ENCODE assay signal across 10 cellular contexts in the genomic region with DNA sequence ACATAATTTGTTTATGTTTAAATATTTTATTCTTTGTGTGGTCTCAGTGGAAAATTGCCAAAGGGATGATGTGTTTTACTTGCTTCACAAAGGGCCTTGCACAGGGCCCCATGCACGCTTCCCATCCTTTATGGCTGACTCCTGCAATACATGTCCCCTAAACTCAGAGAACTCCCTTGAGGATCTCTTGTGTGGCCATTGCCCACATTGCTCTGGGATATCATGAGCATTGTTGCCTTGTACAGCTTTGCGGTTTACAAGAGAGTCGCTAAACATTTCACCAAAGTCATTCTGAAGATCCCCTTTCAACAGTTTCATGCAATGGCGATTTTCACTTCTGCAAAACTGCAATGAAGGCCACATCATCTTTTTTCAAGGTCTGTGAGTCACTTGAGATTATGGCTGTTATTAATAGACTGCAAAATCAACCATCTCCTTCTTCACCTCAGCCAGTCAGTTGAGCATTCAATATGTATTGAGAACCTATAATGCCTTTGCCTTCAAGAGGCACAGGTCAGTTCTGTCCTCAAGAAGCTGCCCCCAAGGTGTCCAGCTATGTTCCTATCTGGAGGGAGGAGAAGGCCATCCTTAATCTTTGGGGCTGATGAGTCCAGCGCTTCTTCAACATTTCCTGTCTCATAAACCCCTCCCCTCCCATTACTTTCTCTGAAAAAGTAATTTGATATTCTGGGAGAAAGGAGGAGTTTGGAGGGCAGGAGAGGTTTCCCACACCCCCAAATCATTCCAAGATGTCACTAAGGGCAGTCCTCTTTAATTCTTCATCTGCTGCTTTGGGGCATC.
DNase-seq lines count a peak whose midpoint lies in the region; ATAC-seq and TF ChIP-seq lines count a peak whose summit lies in the region.
"Had no signal": no experiment of that assay in that cellular context is flagged by ENCODE, and none has a peak within 500 bp of the region (broad histone marks: within the 10 kb centered on the region; RNA-seq: fewer than 3 reads in every experiment).

No MANE protein-coding gene starts in this region.

- no peaks in the 10 kb centered on the region for H3K4me1 ChIP-seq in testis
- no peaks in the 10 kb centered on the region for H3K4me1 ChIP-seq in aorta (ENCODE audit: control insufficient read depth in 1 of 2, insufficient read depth in 2 of 2, low read length in 2 of 2)

- H3K4me1 Mint-ChIP-seq in naive B cell (peaks cover 13 to 30% (median 22%) of the 10 kb centered on the region in 3 donors), WTC11 (no peaks in the 10 kb centered on the region), progenitor cell of endocrine pancreas (ENCODE audit: low read depth) (no peaks in the 10 kb centered on the region)

- TF ChIP-seq CTCF in testis (IDR thresholded peaks at IDR 0.05) (no peak), WTC11 (IDR thresholded peaks at IDR 0.05) (no peak), progenitor cell of endocrine pancreas (IDR thresholded peaks at IDR 0.05; ENCODE audit: unreplicated experiment) (no peak)

- peak overlapping the region in 1 of 8 donors; percentile 63 for H3K4me3 Mint-ChIP-seq in naive B cell
- no peak overlapping the region for H3K4me3 Mint-ChIP-seq in WTC11
- H3K4me3 Mint-ChIP-seq in progenitor cell of endocrine pancreas (ENCODE audit: low read depth) = no peak overlapping the region

- H3K9me3 Mint-ChIP-seq in naive B cell = peaks cover 0 to 12% (median 5%) of the 10 kb centered on the region in 7 donors
- H3K9me3 Mint-ChIP-seq in WTC11 = peaks cover 20% of the 10 kb centered on the region
- peaks cover 9% of the 10 kb centered on the region for H3K9me3 Mint-ChIP-seq in progenitor cell of endocrine pancreas (ENCODE audit: low read depth)

- peak overlapping the region in 4 of 6 donors; percentile 8 to 89 (median 39) for H3K27ac Mint-ChIP-seq in naive B cell
- no peak overlapping the region for H3K27ac Mint-ChIP-seq in WTC11
- no peak overlapping the region for H3K27ac Mint-ChIP-seq in progenitor cell of endocrine pancreas

- POLR2A ChIA-PET in WTC11 (lab: Charles Lee) = no interaction called here

- ATAC-seq in GM18873 (IDR thresholded peaks at IDR 0.05; ENCODE audit: low FRiP score, unreplicated experiment) (peak; percentile 98), HG02588 (IDR thresholded peaks at IDR 0.05; ENCODE audit: unreplicated experiment) (peak; percentile 97), HG03575 (IDR thresholded peaks at IDR 0.05; ENCODE audit: extremely low read depth, insufficient number of reproducible peaks, low FRiP score, unreplicated experiment) (peak; percentile 97), naive B cell (ENCODE audit: low read depth in 2 of 2) (peak; percentile 96), WTC11 (no peak), aorta (ENCODE audit: low FRiP score) (no peak)

- CTCF ChIA-PET in WTC11 (lab: Charles Lee) = interaction anchor here (1.7 kb wide), 2 partner anchors 10 kb away, joined by 6 read pairs; no protein-coding TSS in a partner anchor

- TF ChIP-seq POLR2A in testis (IDR thresholded peaks at IDR 0.05) = no peak

- WGBS in testis, 2 donors = 71 to 88% methylated on average over 5 of the region's 5 CpGs
- WGBS in aorta, 2 donors = 89 to 91% methylated on average over 5 of the region's 5 CpGs

- H3K27me3 Mint-ChIP-seq in naive B cell = peaks cover 0 to 1% (median 0%) of the 10 kb centered on the region in 3 donors
- H3K27me3 Mint-ChIP-seq in WTC11 (ENCODE audit: low read depth) = peaks cover 3% of the 10 kb centered on the region; the same call in 1 of the 2 replicates
- no peaks in the 10 kb centered on the region for H3K27me3 Mint-ChIP-seq in progenitor cell of endocrine pancreas

- H3K27ac ChIP-seq in testis (no peak overlapping the region), aorta (ENCODE audit: low read depth in 1 of 2, low read length in 2 of 2) (no peak overlapping the region)

- DNase-seq in naive B cell (peak; percentile 68), testis (no peak), WTC11 (ENCODE audit: low spot score) (no peak), aorta (no peak), progenitor cell of endocrine pancreas (ENCODE audit: low spot score, unreplicated experiment) (no peak)
- DNase-seq: dermis blood vessel endothelial cell, NCI-H446 had no signal

- H3K36me3 ChIP-seq in testis (ENCODE audit: low read depth, missing control alignments) (no peaks in the 10 kb centered on the region), aorta (ENCODE audit: control insufficient read depth in 1 of 2, insufficient read depth in 2 of 2, low read length in 1 of 2) (no peaks in the 10 kb centered on the region)

- H3K4me3 ChIP-seq in testis (no peak overlapping the region), aorta (ENCODE audit: low read length in 2 of 2) (no peak overlapping the region)

- intact Hi-C loops in testis (cut with DNase I; ENCODE audit: low total_unique reads) (no loop called here), aorta (cut with DNase I) (no loop called here)

- H3K27me3 ChIP-seq in testis = no peaks in the 10 kb centered on the region
- H3K27me3 ChIP-seq in aorta (ENCODE audit: control insufficient read depth in 1 of 2, insufficient read depth in 2 of 2, low read length in 1 of 2) = no peaks in the 10 kb centered on the region

- H3K36me3 Mint-ChIP-seq in naive B cell (no peaks in the 10 kb centered on the region), WTC11 (no peaks in the 10 kb centered on the region), progenitor cell of endocrine pancreas (ENCODE audit: insufficient read depth) (peaks cover 2% of the 10 kb centered on the region)

- H3K9me3 ChIP-seq in testis = no peaks in the 10 kb centered on the region
- H3K9me3 ChIP-seq in aorta (ENCODE audit: control insufficient read depth, low read length) = no peaks in the 10 kb centered on the region

TF ChIP-seq in WTC11, 78 proteins besides CTCF, POLR2A, EP300 and RAD21 (continues in another document):
- no peak for TF ChIP-seq OVOL2 (CRISPR knock-in tag; IDR thresholded peaks at IDR 0.05; ENCODE audit: borderline replicate concordance)
- TF ChIP-seq, protein P1, sequence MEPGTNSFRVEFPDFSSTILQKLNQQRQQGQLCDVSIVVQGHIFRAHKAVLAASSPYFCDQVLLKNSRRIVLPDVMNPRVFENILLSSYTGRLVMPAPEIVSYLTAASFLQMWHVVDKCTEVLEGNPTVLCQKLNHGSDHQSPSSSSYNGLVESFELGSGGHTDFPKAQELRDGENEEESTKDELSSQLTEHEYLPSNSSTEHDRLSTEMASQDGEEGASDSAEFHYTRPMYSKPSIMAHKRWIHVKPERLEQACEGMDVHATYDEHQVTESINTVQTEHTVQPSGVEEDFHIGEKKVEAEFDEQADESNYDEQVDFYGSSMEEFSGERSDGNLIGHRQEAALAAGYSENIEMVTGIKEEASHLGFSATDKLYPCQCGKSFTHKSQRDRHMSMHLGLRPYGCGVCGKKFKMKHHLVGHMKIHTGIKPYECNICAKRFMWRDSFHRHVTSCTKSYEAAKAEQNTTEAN (CRISPR knock-in tag; IDR thresholded peaks at IDR 0.05) = no peak
- no peak for TF ChIP-seq ESRRA (CRISPR knock-in tag; IDR thresholded peaks at IDR 0.05; ENCODE audit: borderline replicate concordance)
- TF ChIP-seq NFYB (CRISPR knock-in tag; conservative IDR thresholded peaks at IDR 0.05; ENCODE audit: low read depth) = no peak
- TF ChIP-seq ELF4 (CRISPR knock-in tag; IDR thresholded peaks at IDR 0.05; ENCODE audit: low read depth) = no peak
- TF ChIP-seq, protein P2, sequence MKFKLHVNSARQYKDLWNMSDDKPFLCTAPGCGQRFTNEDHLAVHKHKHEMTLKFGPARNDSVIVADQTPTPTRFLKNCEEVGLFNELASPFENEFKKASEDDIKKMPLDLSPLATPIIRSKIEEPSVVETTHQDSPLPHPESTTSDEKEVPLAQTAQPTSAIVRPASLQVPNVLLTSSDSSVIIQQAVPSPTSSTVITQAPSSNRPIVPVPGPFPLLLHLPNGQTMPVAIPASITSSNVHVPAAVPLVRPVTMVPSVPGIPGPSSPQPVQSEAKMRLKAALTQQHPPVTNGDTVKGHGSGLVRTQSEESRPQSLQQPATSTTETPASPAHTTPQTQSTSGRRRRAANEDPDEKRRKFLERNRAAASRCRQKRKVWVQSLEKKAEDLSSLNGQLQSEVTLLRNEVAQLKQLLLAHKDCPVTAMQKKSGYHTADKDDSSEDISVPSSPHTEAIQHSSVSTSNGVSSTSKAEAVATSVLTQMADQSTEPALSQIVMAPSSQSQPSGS (CRISPR knock-in tag; IDR thresholded peaks at IDR 0.05; ENCODE audit: borderline replicate concordance, low read depth) = no peak
- TF ChIP-seq, protein P3, sequence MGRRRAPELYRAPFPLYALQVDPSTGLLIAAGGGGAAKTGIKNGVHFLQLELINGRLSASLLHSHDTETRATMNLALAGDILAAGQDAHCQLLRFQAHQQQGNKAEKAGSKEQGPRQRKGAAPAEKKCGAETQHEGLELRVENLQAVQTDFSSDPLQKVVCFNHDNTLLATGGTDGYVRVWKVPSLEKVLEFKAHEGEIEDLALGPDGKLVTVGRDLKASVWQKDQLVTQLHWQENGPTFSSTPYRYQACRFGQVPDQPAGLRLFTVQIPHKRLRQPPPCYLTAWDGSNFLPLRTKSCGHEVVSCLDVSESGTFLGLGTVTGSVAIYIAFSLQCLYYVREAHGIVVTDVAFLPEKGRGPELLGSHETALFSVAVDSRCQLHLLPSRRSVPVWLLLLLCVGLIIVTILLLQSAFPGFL (CRISPR knock-in tag; IDR thresholded peaks at IDR 0.05; ENCODE audit: borderline replicate concordance) = no peak
- no peak for TF ChIP-seq NFE2L1 (CRISPR knock-in tag; IDR thresholded peaks at IDR 0.05)
- TF ChIP-seq, protein P4, sequence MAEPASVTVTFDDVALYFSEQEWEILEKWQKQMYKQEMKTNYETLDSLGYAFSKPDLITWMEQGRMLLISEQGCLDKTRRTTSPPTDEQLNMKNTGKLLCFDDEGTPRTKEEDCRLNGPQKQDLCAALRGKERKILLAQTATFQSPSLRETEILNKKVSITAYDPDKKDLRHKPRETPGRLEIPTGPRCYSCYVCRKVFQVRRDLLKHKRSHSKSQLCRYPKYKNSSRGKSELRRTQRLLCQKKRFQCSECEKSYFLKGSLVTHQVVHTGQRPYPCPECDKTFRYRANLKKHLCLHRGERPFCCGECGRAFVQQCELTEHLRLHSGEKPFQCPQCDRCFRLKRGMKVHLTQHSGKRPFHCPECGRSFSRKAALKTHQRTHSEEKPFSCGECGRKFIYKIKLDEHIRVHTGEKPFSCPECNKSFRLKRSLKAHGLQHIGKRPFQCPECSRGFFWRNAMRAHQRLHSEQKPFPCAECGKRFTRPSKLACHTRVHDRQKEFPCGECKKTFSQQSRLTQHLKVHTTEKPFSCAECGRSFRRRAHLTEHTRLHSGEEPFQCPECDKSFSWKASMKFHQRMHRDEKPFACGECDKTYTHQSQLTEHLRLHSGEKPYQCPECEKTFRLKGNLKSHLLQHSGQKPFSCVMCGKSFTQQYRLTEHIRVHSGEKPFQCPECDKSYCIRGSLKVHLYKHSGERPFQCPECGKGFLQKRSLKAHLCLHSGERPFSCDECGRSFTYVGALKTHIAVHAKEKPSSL (CRISPR knock-in tag; conservative IDR thresholded peaks at IDR 0.05) = no peak
- no peak for TF ChIP-seq ZNF138 (CRISPR knock-in tag; conservative IDR thresholded peaks at IDR 0.05)

Comparison
In these comparisons a context has a peak if more than half of its experiments do, and no peak if none do; other contexts are left out.
1. ATAC-seq: peak in GM18873 (single experiment), HG02588 (single experiment), HG03575 (single experiment) and naive B cell (2 of 2); none in WTC11 (single experiment) and aorta (single experiment).
2. H3K27ac Mint-ChIP-seq: peak in naive B cell (4 of 6); none in WTC11 (single experiment) and progenitor cell of endocrine pancreas (single experiment).